In the genomic region with DNA sequence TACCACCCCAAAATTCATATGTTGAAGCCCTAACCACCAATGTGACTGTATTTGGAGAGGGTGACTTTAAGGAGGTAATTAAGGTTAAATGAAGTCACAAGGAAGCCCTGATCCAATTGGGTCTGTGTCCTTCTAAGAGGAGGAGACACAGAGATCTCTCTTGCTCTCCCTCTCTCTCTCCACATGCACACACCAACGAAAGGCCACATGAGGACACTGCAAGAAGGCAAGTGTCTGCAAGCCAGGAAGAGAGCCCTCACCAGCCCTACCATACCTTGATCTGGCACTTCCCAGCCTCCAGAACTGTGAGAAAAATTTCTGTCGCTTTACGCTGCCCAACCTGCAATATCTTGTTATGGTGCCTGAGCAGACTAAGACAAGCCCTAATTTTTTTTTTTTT, we compare ENCODE assay signal across 26 cellular contexts. TPM values are rescaled to one million over a fixed set of nuclear protein-coding genes. Genes with fewer than 3 reads are reported as not detected.
DNase-seq lines count a peak whose midpoint lies in the region; ATAC-seq, FAIRE-seq and TF ChIP-seq lines count a peak whose summit lies in the region.
"Had no signal": no experiment of that assay in that cellular context is flagged by ENCODE, and none has a peak within 500 bp of the region (broad histone marks: within the 10 kb centered on the region; RNA-seq: fewer than 3 reads in every experiment).

No MANE protein-coding gene starts in this region.

- H2AFZ ChIP-seq in trophoblast cell (ENCODE audit: insufficient read depth, low read length, poor library complexity) = no peak overlapping the region

- H3K4me3 ChIP-seq in right atrium auricular region = no peak overlapping the region
- no peak overlapping the region for H3K4me3 ChIP-seq in bronchial epithelial cell (ENCODE audit: low read depth, low read length)
- no peak overlapping the region for H3K4me3 ChIP-seq in trophoblast cell (ENCODE audit: low read depth, low read length)
- H3K4me3 ChIP-seq: BLaER1, HAP-1, SK-N-MC had no signal

- no peak overlapping the region for H2AK5ac ChIP-seq in trophoblast cell (ENCODE audit: low read length)

- no CpG with 5 or more reads among the region's 3 CpGs for WGBS in trophoblast cell (ENCODE audit: extremely low coverage, insufficient coverage, insufficient read length)

- peak overlapping the region; percentile 73 for H4K8ac ChIP-seq in trophoblast cell (ENCODE audit: low read depth, low read length)

- no peak overlapping the region for H3K4me2 ChIP-seq in trophoblast cell (ENCODE audit: low read length)
- H3K4me2 ChIP-seq: BLaER1 had no signal

- H2BK120ac ChIP-seq in trophoblast cell (ENCODE audit: insufficient read depth, low read length, poor library complexity) = no peak overlapping the region

- no peak for TF ChIP-seq CTCF in right atrium auricular region (IDR thresholded peaks at IDR 0.05)
- no peak for TF ChIP-seq CTCF in bronchial epithelial cell (IDR thresholded peaks at IDR 0.05; ENCODE audit: insufficient read depth, low read length, severe bottlenecking)
- no peak for TF ChIP-seq CTCF in foreskin keratinocyte (conservative IDR thresholded peaks at IDR 0.05)

- H2BK5ac ChIP-seq in trophoblast cell (ENCODE audit: low read depth, low read length, poor library complexity) = no peak overlapping the region

- peak; percentile 59 for ATAC-seq in Right ventricle myocardium superior (ENCODE audit: poor library complexity)
- ATAC-seq in foreskin keratinocyte = peak; percentile 29
- ATAC-seq in left colon = no peak
- no peak for ATAC-seq in GM21619 (IDR thresholded peaks at IDR 0.05; ENCODE audit: unreplicated experiment)

- H3K36me3 ChIP-seq in right atrium auricular region (no peaks in the 10 kb centered on the region), bronchial epithelial cell (ENCODE audit: control insufficient read depth, insufficient read depth, low read length) (no peaks in the 10 kb centered on the region), trophoblast cell (ENCODE audit: control insufficient read depth in 1 of 2, insufficient read depth in 2 of 2, low read length in 2 of 2) (no peaks in the 10 kb centered on the region)
- H3K36me3 ChIP-seq: BLaER1, HAP-1 had no signal

- no peak overlapping the region for H3K18ac ChIP-seq in trophoblast cell (ENCODE audit: low read length)

- DNase-seq in Right ventricle myocardium superior (no peak), right atrium auricular region (ENCODE audit: low spot score) (no peak), bronchial epithelial cell (ENCODE audit: low read depth) (no peak), foreskin keratinocyte (no peak), trophoblast cell (no peak), left colon (no peak)
- DNase-seq: CD4-positive, CD25-positive, alpha-beta regulatory T cell; DMS153; DND-41; HFFc6; KBM-7; MV-4-11; NCI-H1105; NCI-H1436 treated with DMSO at 0.1 percent for 48 hours; NCI-H187 treated with DMSO at 0.1 percent for 48 hours; NCI-H446; NCI-H524 treated with DMSO at 0.1 percent for 48 hours; NCI-H774; SIG-M5 had no signal

- peaks cover 6% of the 10 kb centered on the region for H3K79me1 ChIP-seq in trophoblast cell (ENCODE audit: low read length)

- H4K91ac ChIP-seq in trophoblast cell (ENCODE audit: low read depth, low read length) = peak overlapping the region; percentile 43

- H3K79me2 ChIP-seq in trophoblast cell (ENCODE audit: control insufficient read depth, insufficient read depth, low read length, poor library complexity) = no peaks in the 10 kb centered on the region

- H4K12ac ChIP-seq in trophoblast cell (ENCODE audit: low read depth, low read length) = no peak overlapping the region

- no peak overlapping the region for H3K23ac ChIP-seq in trophoblast cell (ENCODE audit: low read length)

- FAIRE-seq in bronchial epithelial cell (lab: Jason Lieb, UNC) = peak; percentile 13
- FAIRE-seq: GM19239, HTR-8/SVneo had no signal

- no peak overlapping the region for H3K4ac ChIP-seq in trophoblast cell (ENCODE audit: low read depth, low read length)

- H3K14ac ChIP-seq in trophoblast cell (ENCODE audit: low read length) = peak overlapping the region; percentile 37

- H3K4me1 ChIP-seq in right atrium auricular region (no peaks in the 10 kb centered on the region), foreskin keratinocyte (no peaks in the 10 kb centered on the region), trophoblast cell (ENCODE audit: control insufficient read depth in 1 of 2, insufficient read depth in 2 of 2, low read length in 2 of 2) (peaks cover 7% of the 10 kb centered on the region in 2 experiments)

- intact Hi-C loops in Right ventricle myocardium superior (cut with DNase I) = no loop called here
- intact Hi-C loops in left colon (cut with DNase I, micrococcal nuclease) = no loop called here

- H3K9me3 ChIP-seq in right atrium auricular region (no peaks in the 10 kb centered on the region), trophoblast cell (ENCODE audit: insufficient read depth, low read depth, low read length) (no peaks in the 10 kb centered on the region)

- H3K9ac ChIP-seq in trophoblast cell (ENCODE audit: low read length) = no peak overlapping the region
- H3K9ac ChIP-seq: BLaER1 had no signal

- H3K27me3 ChIP-seq in right atrium auricular region = no peaks in the 10 kb centered on the region
- H3K27me3 ChIP-seq in bronchial epithelial cell (ENCODE audit: control insufficient read depth, insufficient read depth, low read length) = no peaks in the 10 kb centered on the region
- no peaks in the 10 kb centered on the region for H3K27me3 ChIP-seq in foreskin keratinocyte
- no peaks in the 10 kb centered on the region for H3K27me3 ChIP-seq in trophoblast cell (ENCODE audit: insufficient read depth, low read length)
- H3K27me3 ChIP-seq: BLaER1 had no signal

- H2BK12ac ChIP-seq in trophoblast cell (ENCODE audit: low read length) = peak overlapping the region; percentile 76

- H3K27ac ChIP-seq in right atrium auricular region (no peak overlapping the region), foreskin keratinocyte (no peak overlapping the region), trophoblast cell (ENCODE audit: low read depth, low read length) (no peak overlapping the region)
- H3K27ac ChIP-seq: BLaER1, RWPE1, SK-N-MC had no signal

RNA-seq across cellular contexts. Expression of a gene that starts 56.0 kb away (rescaled TPM):
- total RNA-seq in Right ventricle myocardium superior (623 TPM), right atrium auricular region (100 to 1,000 TPM; 304 to 550 TPM), bronchial epithelial cell (18.7 and 54.4 TPM in 2 replicates), foreskin keratinocyte (0.17 and 0.32 TPM in 2 replicates), left colon (10 to 100 TPM; 15.5 to 17.9 TPM)
- 0.08 and 0.09 TPM in 2 replicates for polyA plus RNA-seq in foreskin keratinocyte
- 31.7 and 34.0 TPM in 2 replicates for polyA plus RNA-seq in trophoblast cell (2013)
- total RNA-seq: HFFc6 had no signal

Comparison
In these comparisons a context has a peak if more than half of its experiments do, and no peak if none do; other contexts are left out.
1. ATAC-seq: peak in Right ventricle myocardium superior (single experiment) and foreskin keratinocyte (single experiment); none in left colon (single experiment) and GM21619 (single experiment).